In the genomic region with DNA sequence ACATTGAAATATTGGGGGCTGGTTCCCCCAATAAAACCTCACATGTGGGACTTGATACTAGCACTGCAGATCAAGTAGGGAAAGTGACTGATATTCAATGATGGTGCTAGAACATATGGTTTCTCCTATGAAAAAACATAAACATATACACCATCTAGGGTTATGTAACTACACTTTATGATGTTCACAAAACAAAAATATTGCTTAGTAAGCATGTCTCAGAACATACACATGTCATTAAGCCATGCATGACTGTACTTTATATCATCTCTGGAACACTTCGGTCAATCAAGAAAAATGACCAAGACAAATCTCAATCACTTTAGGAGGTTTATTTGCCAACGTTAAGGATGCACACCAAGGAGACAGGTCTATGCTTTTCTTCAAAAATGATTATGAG, we compare ENCODE assay signal across 26 cellular contexts.
"Had no signal": no experiment of that assay in that cellular context is flagged by ENCODE, and none has a peak within 500 bp of the region (broad histone marks: within the 10 kb centered on the region; RNA-seq: fewer than 3 reads in every experiment).

No MANE protein-coding gene starts in this region.

- H3K4me1 ChIP-seq: pancreas, psoas muscle, sigmoid colon, stomach, suprapubic skin, testis, tibial artery, transverse colon, upper lobe of right lung, uterus had no signal

- H3K4me3 ChIP-seq: pancreas, psoas muscle, sigmoid colon, stomach, suprapubic skin, testis, tibial artery, transverse colon, upper lobe of right lung, uterus had no signal

- H3K27me3 ChIP-seq: neutrophil, pancreas, sigmoid colon, stomach, suprapubic skin, testis, tibial artery, transverse colon, upper lobe of right lung, uterus had no signal

- DNase-seq: naive B cell; naive thymus-derived CD8-positive, alpha-beta T cell; nephron progenitor cell; nucleus accumbens; pancreas; psoas muscle; right cardiac atrium; sigmoid colon; small intestine; stimulated activated CD4-positive, alpha-beta T cell treated with anti-CD3 and anti-CD28 coated beads, Interleukin-15, amount 100 ng/mL, for 24 hours; stimulated activated CD4-positive, alpha-beta T cell treated with anti-CD3 and anti-CD28 coated beads, Interleukin-2, amount 100 ng/mL, for 24 hours; stimulated activated CD4-positive, alpha-beta T cell treated with anti-CD3 and anti-CD28 coated beads, Interleukin-2, amount 100 ng/mL, for 48 hours; stimulated activated CD4-positive, alpha-beta T cell treated with anti-CD3 and anti-CD28 coated beads, Interleukin-4, amount 100 ng/mL, for 24 hours; stimulated activated naive B cell treated with anti-CD40 and anti-IgM and Interleukin-4, amounts not matched to agents 10 μg/mL and 1 μg/mL and 100 μg/mL, for 72 hours; stimulated activated naive CD4-positive, alpha-beta T cell treated with Interleukin-2 at 50 U/mL for 16 hours; stomach; substantia nigra; testis; tibial artery; transverse colon; upper lobe of right lung; uterus had no signal

- H3K27ac ChIP-seq: neutrophil, pancreas, psoas muscle, sigmoid colon, stomach, suprapubic skin, testis, tibial artery, transverse colon, upper lobe of right lung, uterus had no signal

- FAIRE-seq: pancreas, small intestine had no signal

- H3K36me3 ChIP-seq: neutrophil, upper lobe of right lung, uterus had no signal

- H3K9me3 ChIP-seq: testis had no signal

- ATAC-seq: naive thymus-derived CD8-positive, alpha-beta T cell; natural killer cell treated with Interleukin-12 subunit alpha and Interleukin-12 subunit beta and Interleukin-15 and Interleukin-18, amount 100 ng/mL, for 72 hours; pancreas; psoas muscle; right cardiac atrium; stimulated activated effector memory CD8-positive, alpha-beta T cell treated with anti-CD3 and anti-CD28 coated beads, Interleukin-12 subunit alpha, Interleukin-12 subunit beta, amount 100 ng/mL, for 72 hours; stimulated activated naive B cell treated with anti-CD40 and anti-IgM and Interleukin-4, amounts not matched to agents 10 μg/mL and 1 μg/mL and 100 μg/mL, for 72 hours; upper lobe of right lung had no signal
